ENCODE assay signal across 8 cellular contexts in genomic region chr15:45634442-45635190, GRCh38. TPM values are rescaled to one million over a fixed set of nuclear protein-coding genes. Genes with fewer than 3 reads are reported as not detected.
A peak's percentile ranks its signal among the peaks of the same experiment; 100 is the strongest.
DNase-seq lines count a peak whose midpoint lies in the region; ATAC-seq and TF ChIP-seq lines count a peak whose summit lies in the region.

TSS of gene SQOR (plus strand) at chr15:45635029. CDS start at chr15:45658924, 23,895 bp downstream.

- no peak within 1 kb of the TSS for H2BK5ac ChIP-seq in trophoblast cell (ENCODE audit: low read depth, low read length, poor library complexity)

- no peaks in the 10 kb centered on the region for H3K79me1 ChIP-seq in trophoblast cell (ENCODE audit: low read length)

- H3K4ac ChIP-seq in trophoblast cell (ENCODE audit: low read depth, low read length), result no peak within 1 kb of the TSS

- H3K23ac ChIP-seq in trophoblast cell (ENCODE audit: low read length), result no peak within 1 kb of the TSS

- H3K79me2 ChIP-seq in trophoblast cell (ENCODE audit: control insufficient read depth, insufficient read depth, low read length, poor library complexity), result no peaks in the 10 kb centered on the region

- H3K27ac ChIP-seq in trophoblast cell (ENCODE audit: low read depth, low read length), result no peak within 1 kb of the TSS
- peak within 1 kb of the TSS; percentile 96 to 97 (median 96) for H3K27ac ChIP-seq in transverse colon

- no peak for TF ChIP-seq EP300 in transverse colon (IDR thresholded peaks at IDR 0.05; ENCODE audit: low read depth)

- intact Hi-C loops in activated naive CD4-positive, alpha-beta T cell treated with anti-CD3 and anti-CD28 coated beads for 36 hours (cut with micrococcal nuclease), result loop anchor here (1.0 to 10.0 kb wide), 4 partner anchors 22 to 1210 kb away; partner anchors contain the start of gene CTDSPL2
- intact Hi-C loops in transverse colon (cut with DNase I; ENCODE audit: low total_unique reads), result no loop called here

- no peaks in the 10 kb centered on the region for H3K9me3 Mint-ChIP-seq in activated naive CD4-positive, alpha-beta T cell treated with anti-CD3 and anti-CD28 coated beads for 36 hours
- peaks cover 3% of the 10 kb centered on the region for H3K9me3 Mint-ChIP-seq in glutamatergic neuron (ENCODE audit: unreplicated experiment)

- no CpG with 5 or more reads among the region's 53 CpGs for WGBS in trophoblast cell (ENCODE audit: extremely low coverage, insufficient coverage, insufficient read length)
- WGBS in transverse colon (ENCODE audit: low coverage in 1 of 2), 2 donors, result 3% methylated on average over 39 of the region's 53 CpGs; no CpG with 5 or more reads in 1 of the 2 donors

- DNase-seq in AG20443 (ENCODE audit: low spot score) (peak; percentile 82), RPMI8226 (peak; percentile 87), glutamatergic neuron (peak; percentile 64), trophoblast cell (peak; percentile 39 to 47), transverse colon (peak; percentile 93)
- peak; percentile 76 for DNase-seq in activated naive CD4-positive, alpha-beta T cell treated with anti-CD3 and anti-CD28 coated beads for 36 hours

- no peak within 1 kb of the TSS for H4K91ac ChIP-seq in trophoblast cell (ENCODE audit: low read depth, low read length)

- no peak within 1 kb of the TSS for H2BK12ac ChIP-seq in trophoblast cell (ENCODE audit: low read length)

- no peak within 1 kb of the TSS for H2AK5ac ChIP-seq in trophoblast cell (ENCODE audit: low read length)

- peaks cover 15% of the 10 kb centered on the region for H3K27me3 ChIP-seq in trophoblast cell (ENCODE audit: insufficient read depth, low read length)
- no peaks in the 10 kb centered on the region for H3K27me3 ChIP-seq in transverse colon

- peak within 1 kb of the TSS; percentile 55 for H3K4me3 ChIP-seq in trophoblast cell (ENCODE audit: low read depth, low read length)
- peak within 1 kb of the TSS; percentile 65 to 75 (median 73) for H3K4me3 ChIP-seq in transverse colon

- H3K36me3 Mint-ChIP-seq in activated naive CD4-positive, alpha-beta T cell treated with anti-CD3 and anti-CD28 coated beads for 36 hours (ENCODE audit: low read depth), result peaks cover 6% of the 10 kb centered on the region
- no peaks in the 10 kb centered on the region for H3K36me3 Mint-ChIP-seq in glutamatergic neuron (ENCODE audit: unreplicated experiment)

- no peaks in the 10 kb centered on the region for H3K9me3 ChIP-seq in trophoblast cell (ENCODE audit: insufficient read depth, low read depth, low read length)
- H3K9me3 ChIP-seq in transverse colon, result no peaks in the 10 kb centered on the region

- no peak within 1 kb of the TSS for H4K12ac ChIP-seq in trophoblast cell (ENCODE audit: low read depth, low read length)

- H3K4me2 ChIP-seq in trophoblast cell (ENCODE audit: low read length), result peak within 1 kb of the TSS; percentile 78

- H3K4me1 ChIP-seq in trophoblast cell (ENCODE audit: control insufficient read depth in 1 of 2, insufficient read depth in 2 of 2, low read length in 2 of 2) (peaks cover 7 to 11% of the 10 kb centered on the region in 2 experiments), transverse colon (peaks cover 15 to 52% (median 40%) of the 10 kb centered on the region in 4 donors)

- peak within 1 kb of the TSS; percentile 86 for H3K27ac Mint-ChIP-seq in activated naive CD4-positive, alpha-beta T cell treated with anti-CD3 and anti-CD28 coated beads for 36 hours
- H3K27ac Mint-ChIP-seq in glutamatergic neuron (ENCODE audit: unreplicated experiment), result no peak within 1 kb of the TSS

- no peak within 1 kb of the TSS for H3K14ac ChIP-seq in trophoblast cell (ENCODE audit: low read length)

- no peaks in the 10 kb centered on the region for H3K27me3 Mint-ChIP-seq in activated naive CD4-positive, alpha-beta T cell treated with anti-CD3 and anti-CD28 coated beads for 36 hours (ENCODE audit: low read depth)
- peaks cover 6% of the 10 kb centered on the region for H3K27me3 Mint-ChIP-seq in glutamatergic neuron (ENCODE audit: unreplicated experiment)

- TF ChIP-seq POLR2A in GM18951 (IDR thresholded peaks at IDR 0.05; ENCODE audit: extremely low read depth, insufficient read depth, insufficient read length), result peak; percentile 77
- peak; percentile 96 for TF ChIP-seq POLR2A in transverse colon (IDR thresholded peaks at IDR 0.05)

- ATAC-seq in HG03159 (IDR thresholded peaks at IDR 0.05; ENCODE audit: unreplicated experiment), result peak; percentile 74

- CTCF ChIA-PET in activated naive CD4-positive, alpha-beta T cell treated with anti-CD3 and anti-CD28 coated beads for 36 hours (lab: Charles Lee), result interaction anchor here (0.6 to 2.8 kb wide), 3 partner anchors 17 to 27 kb away, joined by 3 to 8 read pairs (median 3); no protein-coding TSS in a partner anchor

- H3K36me3 ChIP-seq in trophoblast cell (ENCODE audit: control insufficient read depth in 1 of 2, insufficient read depth in 2 of 2, low read length in 2 of 2) (no peaks in the 10 kb centered on the region), transverse colon (no peaks in the 10 kb centered on the region)

- TF ChIP-seq CTCF in glutamatergic neuron (IDR thresholded peaks at IDR 0.05; ENCODE audit: partially characterized antibody, unreplicated experiment), result no peak
- TF ChIP-seq CTCF in transverse colon (IDR thresholded peaks at IDR 0.05), result no peak

- no peak within 1 kb of the TSS for H4K8ac ChIP-seq in trophoblast cell (ENCODE audit: low read depth, low read length)

- no peak within 1 kb of the TSS for H2BK120ac ChIP-seq in trophoblast cell (ENCODE audit: insufficient read depth, low read length, poor library complexity)

- no peak within 1 kb of the TSS for H3K9ac ChIP-seq in trophoblast cell (ENCODE audit: low read length)

- in situ Hi-C loops in GM18951 (cut with MboI; ENCODE audit: low sequenced_read_pairs, unreplicated experiment) (no loop called here), transverse colon (cut with MboI; ENCODE audit: low pct_ligation_motif_present in 1 of 4, low pct_unique_long_range_greater_than_20kb in 1 of 4, low sequenced_read_pairs in 3 of 4) (no loop called here)

- H3K18ac ChIP-seq in trophoblast cell (ENCODE audit: low read length), result no peak within 1 kb of the TSS

- H3K4me1 Mint-ChIP-seq in activated naive CD4-positive, alpha-beta T cell treated with anti-CD3 and anti-CD28 coated beads for 36 hours (ENCODE audit: low read depth), result peaks cover 43% of the 10 kb centered on the region
- no peaks in the 10 kb centered on the region for H3K4me1 Mint-ChIP-seq in glutamatergic neuron (ENCODE audit: low read depth, unreplicated experiment)

- H2AFZ ChIP-seq in trophoblast cell (ENCODE audit: insufficient read depth, low read length, poor library complexity), result peak within 1 kb of the TSS; percentile 52

- H3K4me3 Mint-ChIP-seq in activated naive CD4-positive, alpha-beta T cell treated with anti-CD3 and anti-CD28 coated beads for 36 hours, result peak within 1 kb of the TSS; percentile 99
- H3K4me3 Mint-ChIP-seq in glutamatergic neuron (ENCODE audit: unreplicated experiment), result peak within 1 kb of the TSS; percentile 83

RNA-seq across cellular contexts. Expression of gene SQOR, which starts in this region (rescaled TPM):
- total RNA-seq in activated naive CD4-positive, alpha-beta T cell treated with anti-CD3 and anti-CD28 coated beads for 36 hours, result 10 to 100 TPM; 54.3 to 56.4 TPM
- total RNA-seq in glutamatergic neuron (ENCODE audit: unreplicated experiment) (not detected), transverse colon (100 to 1,000 TPM; 106 to 377 (median 281) TPM)
- polyA plus RNA-seq in trophoblast cell (2013), result 0.29 and 0.30 TPM in 2 replicates

Comparison
In these comparisons a context has a peak if more than half of its experiments do, and no peak if none do; other contexts are left out.
1. RNA of gene SQOR (total RNA-seq): 106 to 377 TPM in transverse colon and 54.3 to 56.4 TPM in activated naive CD4-positive, alpha-beta T cell treated with anti-CD3 and anti-CD28 coated beads for 36 hours; not detected in glutamatergic neuron (single experiment); every median in the first group is over 10 times any median in the second.
2. Peak in DNase-seq in glutamatergic neuron; RNA of the gene not detected or under 1 TPM.
3. DNase-seq: peak in every context shown above with its lines; median percentile 93 in transverse colon; 87 in RPMI8226; 82 in AG20443; 76 in activated naive CD4-positive, alpha-beta T cell treated with anti-CD3 and anti-CD28 coated beads for 36 hours; 64 in glutamatergic neuron; 43 in trophoblast cell.